ENCODE assay signal across 25 cellular contexts in genomic region chr17:15908378-15908777, GRCh38.
"Had no signal": no experiment of that assay in that cellular context is flagged by ENCODE, and none has a peak within 500 bp of the region (broad histone marks: within the 10 kb centered on the region; RNA-seq: fewer than 3 reads in every experiment).

No MANE protein-coding gene starts in this region.

- H3K27ac ChIP-seq: brain microvascular endothelial cell, epithelial cell of prostate had no signal

- DNase-seq: activated CD4-positive, alpha-beta memory T cell treated with anti-CD3 and anti-CD28 coated beads, Interleukin-2, amount 10 ng/mL, durations not matched to agents 7 days and 5 days; activated CD4-positive, alpha-beta T cell treated with anti-CD3 and anti-CD28 coated beads for 1 hour; activated CD4-positive, alpha-beta T cell treated with anti-CD3 and anti-CD28 coated beads for 4 hours; activated CD4-positive, alpha-beta T cell treated with anti-CD3 and anti-CD28 coated beads, Interleukin-2, amount 10 ng/mL, durations not matched to agents 7 days and 5 days; activated CD4-positive, alpha-beta T cell treated with anti-CD3 and anti-CD28 coated beads, Interleukin-2, amount 50 U/mL, for 4 hours; activated CD8-positive, alpha-beta memory T cell treated with anti-CD3 and anti-CD28 coated beads, Interleukin-2, amount 50 U/mL, for 48 hours; activated gamma-delta T cell; activated naive CD4-positive, alpha-beta T cell; activated naive CD4-positive, alpha-beta T cell treated with anti-CD3 and anti-CD28 coated beads, Interleukin-2, amount 10 ng/mL, durations not matched to agents 7 days and 5 days; activated naive CD8-positive, alpha-beta T cell treated with anti-CD3 and anti-CD28 coated beads, Interleukin-2, amount 10 ng/mL, durations not matched to agents 7 days and 5 days; activated T-cell treated with anti-CD3 and anti-CD28 coated beads for 4 hours; activated T-cell treated with anti-CD3 and anti-CD28 coated beads, Interleukin-2, amount 50 U/mL, for 24 hours; activated T-cell treated with anti-CD3 and anti-CD28 coated beads, Interleukin-2, amount 50 U/mL, for 72 hours; brain microvascular endothelial cell; cortex of kidney; dermis blood vessel endothelial cell; effector CD4-positive, alpha-beta T cell; effector memory CD8-positive, alpha-beta T cell; foreskin fibroblast; T-helper 2 cell had no signal

- H3K36me3 ChIP-seq: brain microvascular endothelial cell had no signal

- FAIRE-seq: astrocyte, bronchial epithelial cell, endometrium, frontal cortex had no signal

- H3K27me3 ChIP-seq: brain microvascular endothelial cell had no signal
